In the genomic region with DNA sequence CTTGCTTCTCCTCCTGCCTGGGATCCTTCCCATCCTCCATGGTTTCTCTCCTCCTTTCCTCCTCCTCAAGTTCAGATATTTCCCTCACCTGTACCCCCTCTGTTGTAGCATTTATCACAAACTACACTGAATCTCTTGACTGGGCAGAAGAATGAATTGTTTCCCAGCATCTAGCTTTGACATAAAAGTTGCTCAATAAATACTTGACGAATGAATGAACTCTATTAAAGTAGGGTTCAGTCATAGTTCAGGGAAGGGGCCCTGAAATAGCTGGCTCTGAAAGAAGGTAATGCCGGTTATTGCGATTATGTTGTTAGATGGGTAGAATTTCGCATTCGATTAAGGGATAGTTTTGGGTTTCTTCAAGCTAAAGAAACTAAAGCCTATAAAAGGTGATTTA, we compare ENCODE assay signal across 13 cellular contexts. TPM values are rescaled to one million over a fixed set of nuclear protein-coding genes. Genes with fewer than 3 reads are reported as not detected.
A peak's percentile ranks its signal among the peaks of the same experiment; 100 is the strongest.
DNase-seq lines count a peak whose midpoint lies in the region; ATAC-seq and TF ChIP-seq lines count a peak whose summit lies in the region.
"Had no signal": no experiment of that assay in that cellular context is flagged by ENCODE, and none has a peak within 500 bp of the region (broad histone marks: within the 10 kb centered on the region; RNA-seq: fewer than 3 reads in every experiment).

No MANE protein-coding gene starts in this region.

- TF ChIP-seq POLR2A in stomach (IDR thresholded peaks at IDR 0.05): no peak

- intact Hi-C loops in stomach (cut with DNase I; ENCODE audit: low total_unique reads): no loop called here

- no peak for DNase-seq in activated T-cell treated with anti-CD3 and anti-CD28 coated beads, Interleukin-2, amount 50 U/mL, for 72 hours
- no peak for DNase-seq in activated T-cell treated with anti-CD3 and anti-CD28 coated beads, Interleukin-2, amount 50 U/mL, for 1 hour
- DNase-seq in activated CD8-positive, alpha-beta T cell treated with anti-CD3 and anti-CD28 coated beads, Interleukin-2, amount 10 ng/mL, durations not matched to agents 7 days and 5 days: no peak
- no peak for DNase-seq in stomach
- no peak for DNase-seq in activated effector memory CD4-positive, alpha-beta T cell treated with Interleukin-2 at 50 U/mL for 16 hours
- DNase-seq in right atrium auricular region (ENCODE audit: low spot score): no peak
- DNase-seq: foreskin keratinocyte, OCI-M1 had no signal

- CTCF ChIA-PET in activated CD8-positive, alpha-beta T cell treated with anti-CD3 and anti-CD28 coated beads, Interleukin-2, amount 10 ng/mL, durations not matched to agents 7 days and 5 days (lab: Charles Lee): interaction anchor here (0.8 to 1.6 kb wide), 8 partner anchors 12 to 100 kb away, joined by 3 to 6 read pairs (median 3); no protein-coding TSS in a partner anchor

- no peaks in the 10 kb centered on the region for H3K9me3 Mint-ChIP-seq in activated T-cell treated with anti-CD3 and anti-CD28 coated beads, Interleukin-2, amount 50 U/mL, for 72 hours
- no peaks in the 10 kb centered on the region for H3K9me3 Mint-ChIP-seq in activated CD8-positive, alpha-beta T cell treated with anti-CD3 and anti-CD28 coated beads, Interleukin-2, amount 10 ng/mL, durations not matched to agents 7 days and 5 days (ENCODE audit: insufficient read depth)

- peak overlapping the region; percentile 94 for H3K27ac Mint-ChIP-seq in activated T-cell treated with anti-CD3 and anti-CD28 coated beads, Interleukin-2, amount 50 U/mL, for 72 hours
- peak overlapping the region; percentile 86 for H3K27ac Mint-ChIP-seq in activated CD8-positive, alpha-beta T cell treated with anti-CD3 and anti-CD28 coated beads, Interleukin-2, amount 10 ng/mL, durations not matched to agents 7 days and 5 days

- peaks cover 49% of the 10 kb centered on the region for H3K27me3 ChIP-seq in iPS-18a (ENCODE audit: control insufficient read depth, insufficient read depth, low read length)
- no peaks in the 10 kb centered on the region for H3K27me3 ChIP-seq in stomach
- H3K27me3 ChIP-seq in right atrium auricular region: no peaks in the 10 kb centered on the region
- H3K27me3 ChIP-seq: colonic mucosa, foreskin keratinocyte, testis had no signal

- H3K27ac ChIP-seq in iPS-18a (ENCODE audit: low read length): no peak overlapping the region
- H3K27ac ChIP-seq in stomach: peak overlapping the region in 4 of 5 donors; percentile 86 to 93 (median 92)
- no peak overlapping the region for H3K27ac ChIP-seq in right atrium auricular region
- H3K27ac ChIP-seq: foreskin keratinocyte had no signal

- peak overlapping the region; percentile 78 to 94 for H3K4me3 Mint-ChIP-seq in activated T-cell treated with anti-CD3 and anti-CD28 coated beads, Interleukin-2, amount 50 U/mL, for 72 hours
- peak overlapping the region; percentile 76 for H3K4me3 Mint-ChIP-seq in activated CD8-positive, alpha-beta T cell treated with anti-CD3 and anti-CD28 coated beads, Interleukin-2, amount 10 ng/mL, durations not matched to agents 7 days and 5 days

- H3K4me3 ChIP-seq in iPS-18a (ENCODE audit: low read length): peak overlapping the region; percentile 82
- H3K4me3 ChIP-seq in stomach: no peak overlapping the region
- no peak overlapping the region for H3K4me3 ChIP-seq in right atrium auricular region

- peaks cover 19% of the 10 kb centered on the region for H3K4me1 ChIP-seq in iPS-18a (ENCODE audit: control insufficient read depth, low read depth, low read length)
- peaks cover 17 to 59% (median 43%) of the 10 kb centered on the region in 4 donors for H3K4me1 ChIP-seq in stomach
- peaks cover 0 to 49% of the 10 kb centered on the region in 2 donors for H3K4me1 ChIP-seq in right atrium auricular region

- peaks cover 0 to 4% of the 10 kb centered on the region in 2 donors for H3K36me3 Mint-ChIP-seq in activated T-cell treated with anti-CD3 and anti-CD28 coated beads, Interleukin-2, amount 50 U/mL, for 72 hours (ENCODE audit: insufficient read depth in 2 of 2)
- H3K36me3 Mint-ChIP-seq in activated CD8-positive, alpha-beta T cell treated with anti-CD3 and anti-CD28 coated beads, Interleukin-2, amount 10 ng/mL, durations not matched to agents 7 days and 5 days (ENCODE audit: low read depth): peaks cover 3% of the 10 kb centered on the region

- TF ChIP-seq CTCF in stomach (IDR thresholded peaks at IDR 0.05): no peak
- TF ChIP-seq CTCF in right atrium auricular region (IDR thresholded peaks at IDR 0.05): no peak

- no peak for TF ChIP-seq EP300 in stomach (IDR thresholded peaks at IDR 0.05)

- 91 to 98% (median 96%) methylated on average over 5 of the region's 5 CpGs for WGBS in stomach, 5 donors

- H3K36me3 ChIP-seq in iPS-18a (ENCODE audit: control insufficient read depth, low read depth, low read length) (no peaks in the 10 kb centered on the region), stomach (no peaks in the 10 kb centered on the region), right atrium auricular region (no peaks in the 10 kb centered on the region)
- H3K36me3 ChIP-seq: colonic mucosa had no signal

- no peaks in the 10 kb centered on the region for H3K27me3 Mint-ChIP-seq in activated T-cell treated with anti-CD3 and anti-CD28 coated beads, Interleukin-2, amount 50 U/mL, for 72 hours (ENCODE audit: low read depth)
- peaks cover 2% of the 10 kb centered on the region for H3K27me3 Mint-ChIP-seq in activated CD8-positive, alpha-beta T cell treated with anti-CD3 and anti-CD28 coated beads, Interleukin-2, amount 10 ng/mL, durations not matched to agents 7 days and 5 days (ENCODE audit: low read depth)

- no peak for ATAC-seq in activated T-cell treated with anti-CD3 and anti-CD28 coated beads, Interleukin-2, amount 50 U/mL, for 72 hours (replicated peaks in 1 of 2)
- no peak for ATAC-seq in activated CD8-positive, alpha-beta T cell treated with anti-CD3 and anti-CD28 coated beads, Interleukin-2, amount 10 ng/mL, durations not matched to agents 7 days and 5 days
- ATAC-seq in GM18511 (IDR thresholded peaks at IDR 0.05; ENCODE audit: unreplicated experiment): no peak

- H3K9ac ChIP-seq in iPS-18a (ENCODE audit: low read length): no peak overlapping the region

- H3K4me1 Mint-ChIP-seq in activated T-cell treated with anti-CD3 and anti-CD28 coated beads, Interleukin-2, amount 50 U/mL, for 72 hours (ENCODE audit: low read depth): peaks cover 72% of the 10 kb centered on the region
- peaks cover 49% of the 10 kb centered on the region for H3K4me1 Mint-ChIP-seq in activated CD8-positive, alpha-beta T cell treated with anti-CD3 and anti-CD28 coated beads, Interleukin-2, amount 10 ng/mL, durations not matched to agents 7 days and 5 days (ENCODE audit: low read depth)

- POLR2A ChIA-PET in activated CD8-positive, alpha-beta T cell treated with anti-CD3 and anti-CD28 coated beads, Interleukin-2, amount 10 ng/mL, durations not matched to agents 7 days and 5 days (lab: Charles Lee): no interaction called here

- H3K9me3 ChIP-seq in iPS-18a (ENCODE audit: control insufficient read depth, low read depth, low read length): no peaks in the 10 kb centered on the region
- H3K9me3 ChIP-seq in stomach: no peaks in the 10 kb centered on the region
- H3K9me3 ChIP-seq in right atrium auricular region: no peaks in the 10 kb centered on the region
- H3K9me3 ChIP-seq: colonic mucosa, testis had no signal

RNA-seq across cellular contexts. Expression of gene CPD, which starts 1.2 kb away (rescaled TPM):
- 10 to 100 TPM; 46.5 to 46.8 TPM for total RNA-seq in activated T-cell treated with anti-CD3 and anti-CD28 coated beads, Interleukin-2, amount 50 U/mL, for 72 hours
- 10 to 100 TPM; 18.6 to 19.1 TPM for total RNA-seq in activated CD8-positive, alpha-beta T cell treated with anti-CD3 and anti-CD28 coated beads, Interleukin-2, amount 10 ng/mL, durations not matched to agents 7 days and 5 days
- 100 to 1,000 TPM in 1 of 5 donors, 10 to 100 TPM in 4; 19.8 to 278 (median 52.9) TPM for total RNA-seq in stomach
- 1 to 10 TPM; 4.1 to 8.0 (median 6.8) TPM for polyA plus RNA-seq in stomach
- 10 to 100 TPM; 41.3 to 44.1 TPM for total RNA-seq in right atrium auricular region

RNA-seq across cellular contexts. Expression of gene TMIGD1, which starts 43.7 kb away (rescaled TPM):
- not detected for total RNA-seq in activated T-cell treated with anti-CD3 and anti-CD28 coated beads, Interleukin-2, amount 50 U/mL, for 72 hours
- not detected for total RNA-seq in activated CD8-positive, alpha-beta T cell treated with anti-CD3 and anti-CD28 coated beads, Interleukin-2, amount 10 ng/mL, durations not matched to agents 7 days and 5 days
- total RNA-seq in stomach (1 to 10 TPM in 1 of 5 donors, not detected in 4; 1.1 TPM), right atrium auricular region (not detected)
- not detected for polyA plus RNA-seq in stomach
- total RNA-seq: foreskin keratinocyte, left ventricle myocardium superior, testis had no signal
- polyA plus RNA-seq: foreskin keratinocyte had no signal

Comparison
In these comparisons a context has a peak if more than half of its experiments do, and no peak if none do; other contexts are left out.
1. H3K27ac ChIP-seq: peak in stomach (4 of 5); none in iPS-18a (single experiment) and right atrium auricular region (0 of 2).